ENCODE assay signal across 16 cellular contexts in the genomic region with DNA sequence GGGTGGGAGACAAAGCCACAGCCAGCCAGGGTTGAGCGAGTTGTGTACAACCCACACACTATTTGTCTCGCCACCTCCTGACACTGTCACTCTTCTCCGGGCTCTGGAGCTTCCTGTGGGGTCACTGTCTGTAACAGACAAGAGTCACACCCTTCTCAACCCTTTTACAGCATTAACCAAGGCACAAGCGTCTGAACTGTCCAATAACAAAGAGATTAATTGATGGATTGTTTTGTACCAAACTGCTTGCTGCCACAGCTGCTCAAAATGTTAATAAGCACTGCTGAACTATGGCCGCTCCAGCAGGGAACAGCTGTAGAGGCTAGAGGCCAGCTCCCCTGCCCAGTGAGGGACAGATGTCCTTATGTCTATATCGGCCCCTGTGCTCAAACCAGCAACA. TPM values are rescaled to one million over a fixed set of nuclear protein-coding genes. Genes with fewer than 3 reads are reported as not detected.
DNase-seq lines count a peak whose midpoint lies in the region; ATAC-seq and TF ChIP-seq lines count a peak whose summit lies in the region.
"Had no signal": no experiment of that assay in that cellular context is flagged by ENCODE, and none has a peak within 500 bp of the region (broad histone marks: within the 10 kb centered on the region; RNA-seq: fewer than 3 reads in every experiment).

No MANE protein-coding gene starts in this region.

- H3K4me1 Mint-ChIP-seq in dendritic cell treated with granulocyte-macrophage colony-stimulating factor and Interleukin-4, amounts not matched to agents 40 ng/mL and 50 ng/mL, for 4 days (ENCODE audit: low read depth): peaks cover 59% of the 10 kb centered on the region
- peaks cover 28 to 40% of the 10 kb centered on the region in 2 donors for H3K4me1 Mint-ChIP-seq in natural killer cell treated with Interleukin-12 subunit alpha and Interleukin-12 subunit beta and Interleukin-15 and Interleukin-18, amount 100 ng/mL, for 72 hours (ENCODE audit: low read depth in 2 of 2)
- peaks cover 3% of the 10 kb centered on the region for H3K4me1 Mint-ChIP-seq in progenitor cell of endocrine pancreas (ENCODE audit: low read depth)
- H3K4me1 Mint-ChIP-seq: activated naive CD8-positive, alpha-beta T cell treated with anti-CD3 and anti-CD28 coated beads, Interleukin-2, amount 10 ng/mL, durations not matched to agents 7 days and 5 days; central memory CD8-positive, alpha-beta T cell had no signal

- no peak overlapping the region for H3K4me3 Mint-ChIP-seq in dendritic cell treated with granulocyte-macrophage colony-stimulating factor and Interleukin-4, amounts not matched to agents 40 ng/mL and 50 ng/mL, for 4 days
- peak overlapping the region; percentile 18 for H3K4me3 Mint-ChIP-seq in natural killer cell treated with Interleukin-12 subunit alpha and Interleukin-12 subunit beta and Interleukin-15 and Interleukin-18, amount 100 ng/mL, for 72 hours
- H3K4me3 Mint-ChIP-seq in progenitor cell of endocrine pancreas (ENCODE audit: low read depth): no peak overlapping the region
- H3K4me3 Mint-ChIP-seq: activated naive CD8-positive, alpha-beta T cell treated with anti-CD3 and anti-CD28 coated beads, Interleukin-2, amount 10 ng/mL, durations not matched to agents 7 days and 5 days; central memory CD8-positive, alpha-beta T cell had no signal

- DNase-seq in Right ventricle myocardium inferior (ENCODE audit: missing footprints) (peak; percentile 50), right atrium auricular region (ENCODE audit: low spot score) (no peak), upper lobe of right lung (no peak), EL (no peak), foreskin fibroblast (no peak), progenitor cell of endocrine pancreas (ENCODE audit: low spot score, unreplicated experiment) (no peak)
- no peak for DNase-seq in natural killer cell treated with Interleukin-12 subunit alpha and Interleukin-12 subunit beta and Interleukin-15 and Interleukin-18, amount 100 ng/mL, for 72 hours (ENCODE audit: low spot score)
- DNase-seq: activated CD4-positive, alpha-beta T cell treated with anti-CD3 and anti-CD28 coated beads for 48 hours; activated naive CD8-positive, alpha-beta T cell treated with anti-CD3 and anti-CD28 coated beads, Interleukin-2, amount 10 ng/mL, durations not matched to agents 7 days and 5 days; foreskin melanocyte; mesendoderm; NCI-H2107; stimulated activated CD4-positive, alpha-beta T cell treated with anti-CD3 and anti-CD28 coated beads, Interleukin-1b, Interleukin-23, amount 100 ng/mL, for 48 hours; tibial artery had no signal

- peaks cover 14% of the 10 kb centered on the region for H3K27me3 Mint-ChIP-seq in dendritic cell treated with granulocyte-macrophage colony-stimulating factor and Interleukin-4, amounts not matched to agents 40 ng/mL and 50 ng/mL, for 4 days
- H3K27me3 Mint-ChIP-seq in natural killer cell treated with Interleukin-12 subunit alpha and Interleukin-12 subunit beta and Interleukin-15 and Interleukin-18, amount 100 ng/mL, for 72 hours: peaks cover 0 to 6% of the 10 kb centered on the region in 2 donors
- H3K27me3 Mint-ChIP-seq in progenitor cell of endocrine pancreas: peaks cover 8% of the 10 kb centered on the region

- no peak overlapping the region for H3K27ac ChIP-seq in right atrium auricular region
- no peak overlapping the region for H3K27ac ChIP-seq in upper lobe of right lung
- H3K27ac ChIP-seq: tibial artery had no signal

- H3K4me3 ChIP-seq in right atrium auricular region: no peak overlapping the region
- H3K4me3 ChIP-seq in upper lobe of right lung: no peak overlapping the region
- H3K4me3 ChIP-seq in foreskin fibroblast (ENCODE audit: low read depth in 1 of 2, low read length in 2 of 2): no peak overlapping the region
- H3K4me3 ChIP-seq: tibial artery had no signal

- H3K4me1 ChIP-seq in right atrium auricular region (no peaks in the 10 kb centered on the region), upper lobe of right lung (no peaks in the 10 kb centered on the region)
- H3K4me1 ChIP-seq: tibial artery had no signal

- no peaks in the 10 kb centered on the region for H3K9me3 Mint-ChIP-seq in dendritic cell treated with granulocyte-macrophage colony-stimulating factor and Interleukin-4, amounts not matched to agents 40 ng/mL and 50 ng/mL, for 4 days
- no peaks in the 10 kb centered on the region for H3K9me3 Mint-ChIP-seq in natural killer cell treated with Interleukin-12 subunit alpha and Interleukin-12 subunit beta and Interleukin-15 and Interleukin-18, amount 100 ng/mL, for 72 hours
- H3K9me3 Mint-ChIP-seq in progenitor cell of endocrine pancreas (ENCODE audit: low read depth): no peaks in the 10 kb centered on the region
- H3K9me3 Mint-ChIP-seq: activated naive CD8-positive, alpha-beta T cell treated with anti-CD3 and anti-CD28 coated beads, Interleukin-2, amount 10 ng/mL, durations not matched to agents 7 days and 5 days; central memory CD8-positive, alpha-beta T cell had no signal

- ATAC-seq in Right ventricle myocardium inferior (peak; percentile 37), upper lobe of right lung (peak; percentile 62)
- peak; percentile 70 to 86 for ATAC-seq in natural killer cell treated with Interleukin-12 subunit alpha and Interleukin-12 subunit beta and Interleukin-15 and Interleukin-18, amount 100 ng/mL, for 72 hours

- no peak for TF ChIP-seq CTCF in right atrium auricular region (IDR thresholded peaks at IDR 0.05)
- TF ChIP-seq CTCF in upper lobe of right lung (IDR thresholded peaks at IDR 0.05): no peak
- no peak for TF ChIP-seq CTCF in foreskin fibroblast (IDR thresholded peaks at IDR 0.05; ENCODE audit: low read depth, low read length)
- TF ChIP-seq CTCF in progenitor cell of endocrine pancreas (IDR thresholded peaks at IDR 0.05; ENCODE audit: unreplicated experiment): no peak

- peak overlapping the region; percentile 73 for H3K27ac Mint-ChIP-seq in dendritic cell treated with granulocyte-macrophage colony-stimulating factor and Interleukin-4, amounts not matched to agents 40 ng/mL and 50 ng/mL, for 4 days
- peak overlapping the region in 1 of 2 donors; percentile 32 for H3K27ac Mint-ChIP-seq in natural killer cell treated with Interleukin-12 subunit alpha and Interleukin-12 subunit beta and Interleukin-15 and Interleukin-18, amount 100 ng/mL, for 72 hours
- no peak overlapping the region for H3K27ac Mint-ChIP-seq in progenitor cell of endocrine pancreas
- H3K27ac Mint-ChIP-seq: activated naive CD8-positive, alpha-beta T cell treated with anti-CD3 and anti-CD28 coated beads, Interleukin-2, amount 10 ng/mL, durations not matched to agents 7 days and 5 days had no signal

- H3K27me3 ChIP-seq in right atrium auricular region (no peaks in the 10 kb centered on the region), upper lobe of right lung (no peaks in the 10 kb centered on the region)
- H3K27me3 ChIP-seq: tibial artery had no signal

- no peaks in the 10 kb centered on the region for H3K36me3 ChIP-seq in right atrium auricular region
- no peaks in the 10 kb centered on the region for H3K36me3 ChIP-seq in upper lobe of right lung
- H3K36me3 ChIP-seq: tibial artery had no signal

- intact Hi-C loops in Right ventricle myocardium inferior (cut with DNase I) (no loop called here), upper lobe of right lung (cut with DNase I) (no loop called here)
- intact Hi-C loops in dendritic cell treated with granulocyte-macrophage colony-stimulating factor and Interleukin-4, amounts not matched to agents 40 ng/mL and 50 ng/mL, for 4 days (cut with micrococcal nuclease): no loop called here

- no peaks in the 10 kb centered on the region for H3K36me3 Mint-ChIP-seq in dendritic cell treated with granulocyte-macrophage colony-stimulating factor and Interleukin-4, amounts not matched to agents 40 ng/mL and 50 ng/mL, for 4 days (ENCODE audit: low read depth)
- no peaks in the 10 kb centered on the region for H3K36me3 Mint-ChIP-seq in natural killer cell treated with Interleukin-12 subunit alpha and Interleukin-12 subunit beta and Interleukin-15 and Interleukin-18, amount 100 ng/mL, for 72 hours
- H3K36me3 Mint-ChIP-seq in progenitor cell of endocrine pancreas (ENCODE audit: insufficient read depth): no peaks in the 10 kb centered on the region
- H3K36me3 Mint-ChIP-seq: activated naive CD8-positive, alpha-beta T cell treated with anti-CD3 and anti-CD28 coated beads, Interleukin-2, amount 10 ng/mL, durations not matched to agents 7 days and 5 days had no signal

- H3K9me3 ChIP-seq in right atrium auricular region (no peaks in the 10 kb centered on the region), upper lobe of right lung (no peaks in the 10 kb centered on the region)
- H3K9me3 ChIP-seq: tibial artery had no signal

RNA-seq across cellular contexts. Expression of a gene that starts 25.2 kb away (rescaled TPM):
- total RNA-seq in Right ventricle myocardium inferior: 0.51 TPM
- 1 to 10 TPM; 1.2 to 3.8 TPM for total RNA-seq in right atrium auricular region
- total RNA-seq in natural killer cell treated with Interleukin-12 subunit alpha and Interleukin-12 subunit beta and Interleukin-15 and Interleukin-18, amount 100 ng/mL, for 72 hours: not detected
- 2.7 TPM for total RNA-seq in upper lobe of right lung
- total RNA-seq in progenitor cell of endocrine pancreas: 21.7 and 25.7 TPM in 2 replicates
- total RNA-seq: activated naive CD8-positive, alpha-beta T cell treated with anti-CD3 and anti-CD28 coated beads, Interleukin-2, amount 10 ng/mL, durations not matched to agents 7 days and 5 days had no signal

RNA-seq across cellular contexts. Expression of a gene that starts 33.5 kb away (rescaled TPM):
- total RNA-seq in Right ventricle myocardium inferior (8.2 TPM), right atrium auricular region (10 to 100 TPM; 12.5 to 16.5 TPM), upper lobe of right lung (21.6 TPM), progenitor cell of endocrine pancreas (31.4 and 31.7 TPM in 2 replicates)
- 10 to 100 TPM; 16.6 to 23.8 TPM for total RNA-seq in natural killer cell treated with Interleukin-12 subunit alpha and Interleukin-12 subunit beta and Interleukin-15 and Interleukin-18, amount 100 ng/mL, for 72 hours
